ENCODE assay signal across 1 cellular context in the genomic region with DNA sequence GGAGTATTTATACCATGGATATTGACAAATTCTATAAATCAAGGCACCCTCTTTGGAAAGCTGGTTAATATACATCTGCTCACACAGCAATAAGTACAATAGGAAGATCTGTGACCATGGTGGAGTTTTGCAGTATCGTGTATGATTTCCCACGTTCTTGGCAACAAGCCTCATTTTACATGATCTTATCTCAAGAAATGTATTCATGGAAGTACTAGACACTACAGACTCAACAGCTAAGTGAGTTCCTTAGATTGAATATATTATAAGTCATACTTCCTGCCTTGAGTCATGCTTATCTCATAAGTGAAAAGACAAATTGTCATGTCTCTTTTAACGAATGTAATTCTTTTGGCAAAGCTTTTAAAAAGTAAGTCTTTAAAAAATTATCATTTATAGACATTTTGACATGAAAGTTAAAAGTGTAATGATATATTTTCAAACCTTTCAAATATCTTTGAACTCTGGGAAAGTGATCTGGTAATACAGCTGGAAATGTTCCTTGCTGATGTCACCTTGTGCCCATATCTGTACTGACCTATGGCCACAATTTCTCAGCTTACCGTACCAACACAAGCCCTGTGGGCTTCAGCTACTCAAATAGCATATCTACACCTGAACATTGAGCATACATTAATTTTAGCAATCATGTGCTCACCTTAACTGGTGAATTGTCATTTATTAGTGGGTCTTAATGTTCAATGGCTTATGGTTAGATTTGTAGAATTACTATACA.
TF ChIP-seq lines count a peak whose summit lies in the region.

No MANE protein-coding gene starts in this region.

TF ChIP-seq in SK-N-SH, 30 proteins besides CTCF, POLR2A, EP300 and RAD21 (continued from another document):
- TF ChIP-seq USF1 (IDR thresholded peaks at IDR 0.05; ENCODE audit: borderline replicate concordance, low read depth) (no peak), RXRA (IDR thresholded peaks at IDR 0.05; ENCODE audit: borderline replicate concordance, low read depth) (peak; percentile 51; the same call in 1 of the 2 replicates), SMC3 (IDR thresholded peaks at IDR 0.05; ENCODE audit: low read depth, low read length) (no peak), YY1 (IDR thresholded peaks at IDR 0.05; ENCODE audit: low read depth) (no peak), SIN3A (IDR thresholded peaks at IDR 0.05; ENCODE audit: borderline replicate concordance, low read depth, low read length) (no peak), NRF1 (IDR thresholded peaks at IDR 0.05; ENCODE audit: low read depth, low read length) (no peak), GABPA (IDR thresholded peaks at IDR 0.05; ENCODE audit: low read depth) (no peak), JUND (IDR thresholded peaks at IDR 0.05) (peak; percentile 96), RFX5 (IDR thresholded peaks at IDR 0.05; ENCODE audit: low read length) (no peak), TCF12 (IDR thresholded peaks at IDR 0.05) (peak; percentile 86), PBX3 (IDR thresholded peaks at IDR 0.05) (peak; percentile 93), MEF2A (IDR thresholded peaks at IDR 0.05; ENCODE audit: borderline replicate concordance, low read depth) (peak; percentile 61; the same call in 1 of the 2 replicates), MAX (IDR thresholded peaks at IDR 0.05; ENCODE audit: low read depth) (peak; percentile 59; the same call in 1 of the 2 replicates), IRF3 (IDR thresholded peaks at IDR 0.05; ENCODE audit: low read depth, low read length) (no peak), FOXM1 (IDR thresholded peaks at IDR 0.05; ENCODE audit: low read depth) (no peak), TAF1 (IDR thresholded peaks at IDR 0.05; ENCODE audit: borderline replicate concordance, low read depth, low read length) (no peak), TEAD4 (IDR thresholded peaks at IDR 0.05; ENCODE audit: borderline replicate concordance, insufficient read depth) (peak; percentile 78)
